In the genomic region with DNA sequence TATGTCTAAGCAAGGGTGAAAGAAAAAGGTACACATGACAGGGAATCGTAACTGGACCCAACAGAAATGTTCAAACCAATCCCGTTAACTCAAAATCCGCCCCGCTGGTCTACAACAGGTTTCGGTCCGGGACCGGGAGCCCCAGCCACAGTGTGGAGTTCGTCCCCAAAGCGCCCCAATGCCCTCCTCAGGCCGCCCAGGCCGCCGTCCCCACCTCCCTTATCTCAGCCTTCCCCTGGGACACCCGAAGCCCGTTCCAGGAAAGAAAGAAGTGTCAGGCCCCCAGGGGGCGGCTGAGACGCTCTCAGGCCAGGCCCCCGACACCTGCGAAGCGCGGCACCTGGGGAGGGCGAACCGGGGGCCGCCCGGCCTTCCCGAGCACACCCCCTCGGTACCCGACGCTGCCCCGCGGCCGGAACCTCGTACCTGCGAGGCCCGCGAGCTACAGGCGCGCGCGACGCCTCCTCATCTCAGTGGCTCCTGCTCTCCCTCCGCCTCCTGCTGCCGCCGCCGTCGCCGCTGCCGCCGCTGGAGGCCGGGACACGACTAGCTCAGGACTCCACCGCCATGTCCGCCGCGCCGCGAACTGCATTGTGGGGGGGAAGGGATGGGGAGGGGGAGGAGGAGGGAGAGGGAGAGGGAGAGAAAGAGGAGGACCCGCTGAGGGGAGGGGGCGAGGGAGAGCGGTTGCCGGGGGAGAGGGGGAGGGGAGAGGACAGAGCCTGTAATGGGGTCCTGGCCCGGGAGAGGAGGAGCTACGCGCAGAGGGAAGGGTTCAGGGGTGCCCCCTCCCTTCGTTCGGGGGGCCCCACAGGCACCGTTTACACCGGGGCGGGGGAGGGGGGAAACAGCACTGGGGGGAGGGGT, we compare ENCODE assay signal across 8 cellular contexts. TPM values are rescaled to one million over a fixed set of nuclear protein-coding genes. Genes with fewer than 3 reads are reported as not detected.
DNase-seq lines count a peak whose midpoint lies in the region; ATAC-seq and TF ChIP-seq lines count a peak whose summit lies in the region.

Gene TUT4, minus strand, starts transcription at position 588 of the 867 bp plus-strand sequence. CDS start 26,812 bp downstream, outside the sequence.

- H3K4me3 ChIP-seq in Peyer's patch (peak within 1 kb of the TSS; percentile 63 to 85 (median 73)), fibroblast of pulmonary artery (replicated peaks; ENCODE audit: low read depth, low read length) (peak within 1 kb of the TSS; percentile 87)

- H3K4me1 Mint-ChIP-seq in IgD-negative memory B cell (peaks cover 24 to 37% (median 27%) of the 10 kb centered on the region in 3 donors), natural killer cell (peaks cover 19 to 23% of the 10 kb centered on the region in 2 donors)
- peaks cover 18% of the 10 kb centered on the region for H3K4me1 Mint-ChIP-seq in activated T-helper 17 cell treated with anti-CD3 and anti-CD28 coated beads, Interleukin-2, amount 50 U/mL, for 72 hours
- peaks cover 15 to 34% of the 10 kb centered on the region in 2 donors for H3K4me1 Mint-ChIP-seq in stimulated activated naive B cell treated with anti-CD40 and anti-IgM and Interleukin-4, amounts not matched to agents 10 μg/mL and 1 μg/mL and 100 μg/mL, for 72 hours

- H3K36me3 Mint-ChIP-seq in IgD-negative memory B cell (peaks cover 2% of the 10 kb centered on the region), natural killer cell (no peaks in the 10 kb centered on the region)
- H3K36me3 Mint-ChIP-seq in activated T-helper 17 cell treated with anti-CD3 and anti-CD28 coated beads, Interleukin-2, amount 50 U/mL, for 72 hours (ENCODE audit: low read depth): no peaks in the 10 kb centered on the region
- peaks cover 0 to 5% of the 10 kb centered on the region in 2 donors for H3K36me3 Mint-ChIP-seq in stimulated activated naive B cell treated with anti-CD40 and anti-IgM and Interleukin-4, amounts not matched to agents 10 μg/mL and 1 μg/mL and 100 μg/mL, for 72 hours

- H3K27me3 Mint-ChIP-seq in IgD-negative memory B cell (no peaks in the 10 kb centered on the region), natural killer cell (ENCODE audit: low read depth in 2 of 2) (no peaks in the 10 kb centered on the region)
- no peaks in the 10 kb centered on the region for H3K27me3 Mint-ChIP-seq in activated T-helper 17 cell treated with anti-CD3 and anti-CD28 coated beads, Interleukin-2, amount 50 U/mL, for 72 hours
- no peaks in the 10 kb centered on the region for H3K27me3 Mint-ChIP-seq in stimulated activated naive B cell treated with anti-CD40 and anti-IgM and Interleukin-4, amounts not matched to agents 10 μg/mL and 1 μg/mL and 100 μg/mL, for 72 hours

- H3K4me3 Mint-ChIP-seq in IgD-negative memory B cell (peak within 1 kb of the TSS; percentile 75 to 93 (median 86)), natural killer cell (no peak within 1 kb of the TSS)
- no peak within 1 kb of the TSS for H3K4me3 Mint-ChIP-seq in activated T-helper 17 cell treated with anti-CD3 and anti-CD28 coated beads, Interleukin-2, amount 50 U/mL, for 72 hours
- H3K4me3 Mint-ChIP-seq in stimulated activated naive B cell treated with anti-CD40 and anti-IgM and Interleukin-4, amounts not matched to agents 10 μg/mL and 1 μg/mL and 100 μg/mL, for 72 hours: peak within 1 kb of the TSS in 1 of 2 donors; percentile 79

- no peaks in the 10 kb centered on the region for H3K36me3 ChIP-seq in Peyer's patch

- peak; percentile 8 for DNase-seq in COLO829 (ENCODE audit: low spot score)
- peak; percentile 76 to 84 (median 84) for DNase-seq in Peyer's patch
- peak; percentile 79 for DNase-seq in fibroblast of pulmonary artery (ENCODE audit: low read depth)
- DNase-seq in natural killer cell: peak; percentile 60
- DNase-seq in stimulated activated naive B cell treated with anti-CD40 and anti-IgM and Interleukin-4, amounts not matched to agents 10 μg/mL and 1 μg/mL and 100 μg/mL, for 72 hours: peak; percentile 75

- H3K4me1 ChIP-seq in Peyer's patch: peaks cover 0 to 18% (median 5%) of the 10 kb centered on the region in 4 donors

- H3K27ac ChIP-seq in Peyer's patch: peak within 1 kb of the TSS; percentile 81 to 94 (median 90)

- TF ChIP-seq POLR2A in Peyer's patch (IDR thresholded peaks at IDR 0.05): peak in 1 of 2 donors; percentile 52

- H3K9me3 Mint-ChIP-seq in IgD-negative memory B cell (no peaks in the 10 kb centered on the region), natural killer cell (no peaks in the 10 kb centered on the region)
- H3K9me3 Mint-ChIP-seq in activated T-helper 17 cell treated with anti-CD3 and anti-CD28 coated beads, Interleukin-2, amount 50 U/mL, for 72 hours: no peaks in the 10 kb centered on the region
- H3K9me3 Mint-ChIP-seq in stimulated activated naive B cell treated with anti-CD40 and anti-IgM and Interleukin-4, amounts not matched to agents 10 μg/mL and 1 μg/mL and 100 μg/mL, for 72 hours: no peaks in the 10 kb centered on the region

- peak in 1 of 6 experiments; percentile 9 for TF ChIP-seq CTCF in Peyer's patch (IDR thresholded peaks at IDR 0.05)
- TF ChIP-seq CTCF in fibroblast of pulmonary artery (IDR thresholded peaks at IDR 0.05; ENCODE audit: low read length, missing control alignments): no peak
- no peak for TF ChIP-seq CTCF in natural killer cell (IDR thresholded peaks at IDR 0.05)

- H3K27ac Mint-ChIP-seq in IgD-negative memory B cell: peak within 1 kb of the TSS in 1 of 3 donors; percentile 77
- H3K27ac Mint-ChIP-seq in activated T-helper 17 cell treated with anti-CD3 and anti-CD28 coated beads, Interleukin-2, amount 50 U/mL, for 72 hours: peak within 1 kb of the TSS; percentile 64
- peak within 1 kb of the TSS in 1 of 2 donors; percentile 72 for H3K27ac Mint-ChIP-seq in natural killer cell
- H3K27ac Mint-ChIP-seq in stimulated activated naive B cell treated with anti-CD40 and anti-IgM and Interleukin-4, amounts not matched to agents 10 μg/mL and 1 μg/mL and 100 μg/mL, for 72 hours: peak within 1 kb of the TSS; percentile 77

- no peaks in the 10 kb centered on the region for H3K27me3 ChIP-seq in Peyer's patch

- no peaks in the 10 kb centered on the region for H3K9me3 ChIP-seq in Peyer's patch

- ATAC-seq in GM21381 (IDR thresholded peaks at IDR 0.05; ENCODE audit: unreplicated experiment): peak; percentile 37
- peak; percentile 65 for ATAC-seq in activated T-helper 17 cell treated with anti-CD3 and anti-CD28 coated beads, Interleukin-2, amount 50 U/mL, for 72 hours (replicated peaks)
- peak; percentile 41 to 62 (median 51) for ATAC-seq in natural killer cell
- ATAC-seq in stimulated activated naive B cell treated with anti-CD40 and anti-IgM and Interleukin-4, amounts not matched to agents 10 μg/mL and 1 μg/mL and 100 μg/mL, for 72 hours (replicated peaks): peak; percentile 65

- intact Hi-C loops in natural killer cell (cut with micrococcal nuclease): loop anchor here (1.0 to 5.0 kb wide), 6 partner anchors 50 to 186 kb away; partner anchors contain the start of genes CC2D1B, GPX7, ORC1 and PRPF38A

RNA-seq across cellular contexts. Expression of gene TUT4, which starts in this region (rescaled TPM):
- 46.3 TPM for polyA plus RNA-seq in IgD-negative memory B cell
- 100 to 1,000 TPM in 1 of 4 donors, 10 to 100 TPM in 3; 22.1 to 212 (median 50.0) TPM for total RNA-seq in Peyer's patch
- total RNA-seq in activated T-helper 17 cell treated with anti-CD3 and anti-CD28 coated beads, Interleukin-2, amount 50 U/mL, for 72 hours: 100 to 1,000 TPM in 1 of 2 donors, 10 to 100 TPM in 1; 66.6 to 111 TPM
- total RNA-seq in natural killer cell: 100 to 1,000 TPM; 124 to 156 (median 125) TPM

Comparison
In these comparisons a context has a peak if more than half of its experiments do, and no peak if none do; other contexts are left out.
1. Peak in every context shown above with its lines: DNase-seq, ATAC-seq, H3K4me3 ChIP-seq and H3K27ac ChIP-seq.
2. DNase-seq: peak in every context shown above with its lines; median percentile 84 in Peyer's patch; 79 in fibroblast of pulmonary artery; 75 in stimulated activated naive B cell treated with anti-CD40 and anti-IgM and Interleukin-4, amounts not matched to agents 10 μg/mL and 1 μg/mL and 100 μg/mL, for 72 hours; 60 in natural killer cell; 8 in COLO829.
3. H3K4me3 Mint-ChIP-seq: peak in IgD-negative memory B cell (4 of 4); none in activated T-helper 17 cell treated with anti-CD3 and anti-CD28 coated beads, Interleukin-2, amount 50 U/mL, for 72 hours (single experiment) and natural killer cell (single experiment).